Comparison of ENCODE assay signal across 21 cellular contexts in the genomic region with DNA sequence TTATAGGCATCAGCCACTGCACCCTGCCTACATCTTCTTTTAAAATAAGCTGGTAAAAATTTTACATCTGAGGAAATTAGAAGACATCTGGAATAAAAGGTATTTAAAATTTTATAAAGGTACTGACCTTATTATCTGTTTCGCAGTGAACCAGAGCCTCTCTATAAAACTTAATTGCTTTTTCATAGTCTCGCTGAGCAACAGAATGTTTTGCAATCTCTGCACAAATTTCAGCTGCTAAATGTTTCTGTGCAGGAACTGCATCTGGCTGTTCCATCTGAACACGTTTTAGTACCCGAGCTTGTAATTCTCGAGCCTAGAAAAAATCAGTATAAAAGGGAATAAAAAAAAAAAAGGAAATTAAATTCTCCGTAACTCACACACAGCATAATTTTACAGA.
"Had no signal": no experiment of that assay in that cellular context is flagged by ENCODE, and none has a peak within 500 bp of the region (broad histone marks: within the 10 kb centered on the region; RNA-seq: fewer than 3 reads in every experiment).

No MANE protein-coding gene starts in this region.

- H3K27ac ChIP-seq: brain microvascular endothelial cell, gastrocnemius medialis, skin epidermis, tibial nerve had no signal

- H3K9me3 ChIP-seq: gastrocnemius medialis, tibial nerve had no signal

- ATAC-seq: activated CD8-positive, alpha-beta T cell treated with anti-CD3 and anti-CD28 coated beads, Interleukin-2, amount 10 ng/mL, durations not matched to agents 7 days and 5 days; gastrocnemius medialis; left lobe of liver; right cardiac atrium had no signal

- H3K27ac Mint-ChIP-seq: activated CD4-positive, alpha-beta T cell treated with anti-CD3 and anti-CD28 coated beads, Interleukin-2, amount 10 ng/mL, durations not matched to agents 24 days and 14 days; activated CD8-positive, alpha-beta T cell treated with anti-CD3 and anti-CD28 coated beads, Interleukin-2, amount 10 ng/mL, durations not matched to agents 7 days and 5 days; activated T-cell treated with anti-CD3 and anti-CD28 coated beads, Interleukin-2, amount 50 U/mL, for 24 hours; activated T-helper 2 cell treated with anti-CD3 and anti-CD28 coated beads, Interferon-gamma antibody, Interleukin-2, Interleukin-4, amounts not matched to agents 10 μg/mL and 5 μg/mL and 100 μg/mL, durations not matched to agents 14 hours and 24 hours and 36 hours; endodermal cell; mesothelial cell of epicardium; progenitor cell of endocrine pancreas; stimulated activated naive CD8-positive, alpha-beta T cell treated with anti-CD3 and anti-CD28 coated beads, Interleukin-15, Interleukin-2, amounts not matched to agents 100 ng/mL and 50 ng/mL, for 24 hours had no signal

- H3K27me3 Mint-ChIP-seq: activated CD4-positive, alpha-beta T cell treated with anti-CD3 and anti-CD28 coated beads, Interleukin-2, amount 10 ng/mL, durations not matched to agents 24 days and 14 days; activated T-cell treated with anti-CD3 and anti-CD28 coated beads, Interleukin-2, amount 50 U/mL, for 24 hours; progenitor cell of endocrine pancreas; stimulated activated naive CD8-positive, alpha-beta T cell treated with anti-CD3 and anti-CD28 coated beads, Interleukin-15, Interleukin-2, amounts not matched to agents 100 ng/mL and 50 ng/mL, for 24 hours had no signal

- H3K9me3 Mint-ChIP-seq: activated T-cell treated with anti-CD3 and anti-CD28 coated beads, Interleukin-2, amount 50 U/mL, for 24 hours; activated T-helper 2 cell treated with anti-CD3 and anti-CD28 coated beads, Interferon-gamma antibody, Interleukin-2, Interleukin-4, amounts not matched to agents 10 μg/mL and 5 μg/mL and 100 μg/mL, durations not matched to agents 14 hours and 24 hours and 36 hours; endodermal cell; mesothelial cell of epicardium; stimulated activated naive CD8-positive, alpha-beta T cell treated with anti-CD3 and anti-CD28 coated beads, Interleukin-15, Interleukin-2, amounts not matched to agents 100 ng/mL and 50 ng/mL, for 24 hours had no signal

- H3K4me3 Mint-ChIP-seq: activated CD4-positive, alpha-beta T cell treated with anti-CD3 and anti-CD28 coated beads, Interleukin-2, amount 10 ng/mL, durations not matched to agents 24 days and 14 days; activated CD8-positive, alpha-beta T cell treated with anti-CD3 and anti-CD28 coated beads, Interleukin-2, amount 10 ng/mL, durations not matched to agents 7 days and 5 days; activated T-cell treated with anti-CD3 and anti-CD28 coated beads, Interleukin-2, amount 50 U/mL, for 24 hours; endodermal cell; mesothelial cell of epicardium; stimulated activated naive CD8-positive, alpha-beta T cell treated with anti-CD3 and anti-CD28 coated beads, Interleukin-15, Interleukin-2, amounts not matched to agents 100 ng/mL and 50 ng/mL, for 24 hours had no signal

- H3K27me3 ChIP-seq: brain microvascular endothelial cell, gastrocnemius medialis, tibial nerve had no signal

- DNase-seq: activated CD4-positive, alpha-beta T cell treated with anti-CD3 and anti-CD28 coated beads, Interleukin-2, amount 10 ng/mL, durations not matched to agents 24 days and 14 days; activated CD4-positive, CD25-positive, alpha-beta regulatory T cell; activated CD8-positive, alpha-beta T cell treated with anti-CD3 and anti-CD28 coated beads, Interleukin-2, amount 10 ng/mL, durations not matched to agents 7 days and 5 days; activated naive CD4-positive, alpha-beta T cell treated with Interleukin-2 at 50 U/mL for 16 hours; activated T-cell treated with anti-CD3 and anti-CD28 coated beads, Interleukin-2, amount 50 U/mL, for 24 hours; anterior cingulate cortex; brain microvascular endothelial cell; central memory CD4-positive, alpha-beta T cell; endodermal cell; erythroblast; gastrocnemius medialis; head of caudate nucleus; right cardiac atrium had no signal

- H3K4me3 ChIP-seq: gastrocnemius medialis, lung, skin epidermis, tibial nerve had no signal
